In the genomic region with DNA sequence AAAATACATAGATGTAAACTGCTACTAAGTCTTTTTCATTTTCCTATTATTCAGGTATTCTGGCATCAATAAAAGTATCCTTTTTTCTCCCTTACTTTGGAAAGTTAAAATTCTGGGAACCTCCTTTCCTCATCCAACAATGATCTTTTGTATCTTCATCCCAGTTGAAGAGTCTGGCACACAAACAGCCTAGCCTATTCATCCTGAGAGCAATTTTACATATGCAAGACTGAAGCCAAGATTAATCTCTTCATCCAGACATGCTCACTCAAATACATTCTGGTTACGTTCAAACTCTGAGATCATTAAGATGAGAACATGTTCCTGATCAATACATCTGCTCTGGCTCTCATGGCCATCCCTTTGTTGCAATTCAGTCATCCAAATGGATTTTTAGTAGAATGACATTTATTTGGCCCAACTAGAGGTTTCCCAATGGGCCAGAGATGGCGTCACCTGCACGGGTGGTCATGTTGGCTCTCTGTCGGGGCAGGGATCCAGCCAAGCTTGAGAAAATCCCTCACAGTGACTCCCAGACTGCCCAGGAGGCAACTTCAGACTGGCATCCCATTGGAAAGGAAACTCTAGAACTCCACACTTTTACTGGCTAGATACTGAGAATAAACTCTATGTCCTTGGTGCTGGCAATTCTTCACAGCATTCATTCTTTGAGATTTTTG, we compare ENCODE assay signal across 1 cellular context.
TF ChIP-seq lines count a peak whose summit lies in the region.

No MANE protein-coding gene starts in this region.

TF ChIP-seq in A549, 52 proteins besides CTCF, POLR2A, EP300 and RAD21 (continued from another document):
- TF ChIP-seq, protein P1, sequence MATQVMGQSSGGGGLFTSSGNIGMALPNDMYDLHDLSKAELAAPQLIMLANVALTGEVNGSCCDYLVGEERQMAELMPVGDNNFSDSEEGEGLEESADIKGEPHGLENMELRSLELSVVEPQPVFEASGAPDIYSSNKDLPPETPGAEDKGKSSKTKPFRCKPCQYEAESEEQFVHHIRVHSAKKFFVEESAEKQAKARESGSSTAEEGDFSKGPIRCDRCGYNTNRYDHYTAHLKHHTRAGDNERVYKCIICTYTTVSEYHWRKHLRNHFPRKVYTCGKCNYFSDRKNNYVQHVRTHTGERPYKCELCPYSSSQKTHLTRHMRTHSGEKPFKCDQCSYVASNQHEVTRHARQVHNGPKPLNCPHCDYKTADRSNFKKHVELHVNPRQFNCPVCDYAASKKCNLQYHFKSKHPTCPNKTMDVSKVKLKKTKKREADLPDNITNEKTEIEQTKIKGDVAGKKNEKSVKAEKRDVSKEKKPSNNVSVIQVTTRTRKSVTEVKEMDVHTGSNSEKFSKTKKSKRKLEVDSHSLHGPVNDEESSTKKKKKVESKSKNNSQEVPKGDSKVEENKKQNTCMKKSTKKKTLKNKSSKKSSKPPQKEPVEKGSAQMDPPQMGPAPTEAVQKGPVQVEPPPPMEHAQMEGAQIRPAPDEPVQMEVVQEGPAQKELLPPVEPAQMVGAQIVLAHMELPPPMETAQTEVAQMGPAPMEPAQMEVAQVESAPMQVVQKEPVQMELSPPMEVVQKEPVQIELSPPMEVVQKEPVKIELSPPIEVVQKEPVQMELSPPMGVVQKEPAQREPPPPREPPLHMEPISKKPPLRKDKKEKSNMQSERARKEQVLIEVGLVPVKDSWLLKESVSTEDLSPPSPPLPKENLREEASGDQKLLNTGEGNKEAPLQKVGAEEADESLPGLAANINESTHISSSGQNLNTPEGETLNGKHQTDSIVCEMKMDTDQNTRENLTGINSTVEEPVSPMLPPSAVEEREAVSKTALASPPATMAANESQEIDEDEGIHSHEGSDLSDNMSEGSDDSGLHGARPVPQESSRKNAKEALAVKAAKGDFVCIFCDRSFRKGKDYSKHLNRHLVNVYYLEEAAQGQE (IDR thresholded peaks at IDR 0.05), result no peak
- no peak for TF ChIP-seq CBX2 (IDR thresholded peaks at IDR 0.05; ENCODE audit: borderline replicate concordance, low read depth)
- TF ChIP-seq EHMT2 (IDR thresholded peaks at IDR 0.05; ENCODE audit: low read depth), result no peak
- TF ChIP-seq FOXS1 (CRISPR knock-in tag; IDR thresholded peaks at IDR 0.05), result no peak
- no peak for TF ChIP-seq PHF8 (IDR thresholded peaks at IDR 0.05; ENCODE audit: borderline replicate concordance, low read depth)
- no peak for TF ChIP-seq RNF2 (IDR thresholded peaks at IDR 0.05; ENCODE audit: borderline replicate concordance, low read depth)
- TF ChIP-seq, protein P2, sequence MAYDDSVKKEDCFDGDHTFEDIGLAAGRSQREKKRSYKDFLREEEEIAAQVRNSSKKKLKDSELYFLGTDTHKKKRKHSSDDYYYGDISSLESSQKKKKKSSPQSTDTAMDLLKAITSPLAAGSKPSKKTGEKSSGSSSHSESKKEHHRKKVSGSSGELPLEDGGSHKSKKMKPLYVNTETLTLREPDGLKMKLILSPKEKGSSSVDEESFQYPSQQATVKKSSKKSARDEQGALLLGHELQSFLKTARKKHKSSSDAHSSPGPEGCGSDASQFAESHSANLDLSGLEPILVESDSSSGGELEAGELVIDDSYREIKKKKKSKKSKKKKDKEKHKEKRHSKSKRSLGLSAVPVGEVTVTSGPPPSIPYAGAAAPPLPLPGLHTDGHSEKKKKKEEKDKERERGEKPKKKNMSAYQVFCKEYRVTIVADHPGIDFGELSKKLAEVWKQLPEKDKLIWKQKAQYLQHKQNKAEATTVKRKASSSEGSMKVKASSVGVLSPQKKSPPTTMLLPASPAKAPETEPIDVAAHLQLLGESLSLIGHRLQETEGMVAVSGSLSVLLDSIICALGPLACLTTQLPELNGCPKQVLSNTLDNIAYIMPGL (CRISPR knock-in tag; IDR thresholded peaks at IDR 0.05; ENCODE audit: borderline replicate concordance), result no peak
- TF ChIP-seq HOXB5 (CRISPR knock-in tag; IDR thresholded peaks at IDR 0.05), result no peak
